ENCODE assay signal across 14 cellular contexts in genomic region chr1:97505816-97506215, GRCh38.
DNase-seq lines count a peak whose midpoint lies in the region; ATAC-seq and TF ChIP-seq lines count a peak whose summit lies in the region.
"Had no signal": no experiment of that assay in that cellular context is flagged by ENCODE, and none has a peak within 500 bp of the region (broad histone marks: within the 10 kb centered on the region; RNA-seq: fewer than 3 reads in every experiment).

No MANE protein-coding gene starts in this region.

- CTCF ChIA-PET in RWPE1 (lab: Yijun Ruan, JAX) = no interaction called here

- peak; percentile 99 for ATAC-seq in GM18517 (IDR thresholded peaks at IDR 0.05; ENCODE audit: unreplicated experiment)
- ATAC-seq in GM21360 (IDR thresholded peaks at IDR 0.05; ENCODE audit: unreplicated experiment) = peak; percentile 67
- peak; percentile 89 for ATAC-seq in HG02970 (IDR thresholded peaks at IDR 0.05; ENCODE audit: low FRiP score, unreplicated experiment)
- ATAC-seq in HG03575 (IDR thresholded peaks at IDR 0.05; ENCODE audit: extremely low read depth, insufficient number of reproducible peaks, low FRiP score, unreplicated experiment) = peak; percentile 68
- ATAC-seq: psoas muscle had no signal

- no peak for DNase-seq in NK-92 treated with Interleukin-12 subunit alpha and Interleukin-12 subunit beta, amount 100 ng/mL, for 24 hours (lab: John Stamatoyannopoulos, UW)
- DNase-seq in NCI-H187 (lab: John Stamatoyannopoulos, UW) = no peak
- DNase-seq in RWPE1 (ENCODE audit: low spot score) = no peak
- DNase-seq in DMS153 treated with DMSO at 0.1 percent for 48 hours (lab: John Stamatoyannopoulos, UW; ENCODE audit: unreplicated experiment) = no peak
- DNase-seq: activated CD8-positive, alpha-beta memory T cell treated with anti-CD3 and anti-CD28 coated beads for 24 hours; amygdala; mammary epithelial cell; NCI-H1048; psoas muscle had no signal

- no peak for TF ChIP-seq CTCF in RWPE1 (conservative IDR thresholded peaks at IDR 0.05; ENCODE audit: low read depth)

- POLR2A ChIA-PET in RWPE1 (lab: Yijun Ruan, JAX; ENCODE audit: low non-redundant PET) = no interaction called here

- H3K27ac ChIP-seq in RWPE1 = no peak overlapping the region
- H3K27ac ChIP-seq: HL-60, psoas muscle had no signal
